8 cellular contexts compared by ENCODE assay signal in genomic region chr6:43383021-43383667, GRCh38. TPM values are rescaled to one million over a fixed set of nuclear protein-coding genes. Genes with fewer than 3 reads are reported as not detected.
DNase-seq lines count a peak whose midpoint lies in the region; ATAC-seq and TF ChIP-seq lines count a peak whose summit lies in the region.

No MANE protein-coding gene starts in this region.

- no peaks in the 10 kb centered on the region for H3K36me3 ChIP-seq in mesenchymal stem cell (ENCODE audit: control insufficient read depth in 1 of 2, insufficient read depth in 2 of 2, low read depth in 1 of 2, low read length in 2 of 2)

- no peaks in the 10 kb centered on the region for H3K9me3 ChIP-seq in mesenchymal stem cell (ENCODE audit: control insufficient read depth, low read length)

- H2BK5ac ChIP-seq in mesenchymal stem cell (ENCODE audit: low read depth, low read length, poor library complexity, severe bottlenecking) = no peak overlapping the region

- no peak overlapping the region for H2BK15ac ChIP-seq in mesenchymal stem cell (ENCODE audit: low read depth, poor library complexity, severe bottlenecking)

- H2BK120ac ChIP-seq in mesenchymal stem cell (ENCODE audit: low read depth, low read length) = no peak overlapping the region

- H3K9ac ChIP-seq in mesenchymal stem cell (ENCODE audit: low read length) = no peak overlapping the region

- no peak overlapping the region for H2AFZ ChIP-seq in mesenchymal stem cell (ENCODE audit: low read depth, low read length)

- 92% methylated on average over 5 of the region's 6 CpGs for WGBS in mesenchymal stem cell

- no peaks in the 10 kb centered on the region for H3K79me1 ChIP-seq in mesenchymal stem cell (replicated peaks; ENCODE audit: low read length, poor library complexity, severe bottlenecking)

- H3K4me2 ChIP-seq in mesenchymal stem cell (ENCODE audit: low read length, poor library complexity, severe bottlenecking) = no peak overlapping the region

- H4K8ac ChIP-seq in mesenchymal stem cell (ENCODE audit: low read length) = no peak overlapping the region

- H2AK5ac ChIP-seq in mesenchymal stem cell (ENCODE audit: low read length, severe bottlenecking) = no peak overlapping the region

- H3K27me3 ChIP-seq in mesenchymal stem cell (ENCODE audit: control insufficient read depth in 1 of 2, insufficient read depth in 1 of 2, low read length in 2 of 2) = no peaks in the 10 kb centered on the region

- no peak overlapping the region for H3K14ac ChIP-seq in mesenchymal stem cell (ENCODE audit: low read length in 2 of 2)

- H4K91ac ChIP-seq in mesenchymal stem cell (ENCODE audit: low read length) = no peak overlapping the region

- no peak for TF ChIP-seq CTCF in chondrocyte (IDR thresholded peaks at IDR 0.05)

- no peak overlapping the region for H3K4me3 Mint-ChIP-seq in chondrocyte (ENCODE audit: unreplicated experiment)

- no peak overlapping the region for H3K23ac ChIP-seq in mesenchymal stem cell (ENCODE audit: low read length in 2 of 2)

- peaks cover 0 to 4% of the 10 kb centered on the region in 2 donors for H3K9me3 Mint-ChIP-seq in activated naive CD4-positive, alpha-beta T cell treated with anti-CD3 and anti-CD28 coated beads, Interleukin-2, amount 50 U/mL, for 72 hours
- no peaks in the 10 kb centered on the region for H3K9me3 Mint-ChIP-seq in chondrocyte (ENCODE audit: low read depth)

- H3K4me1 Mint-ChIP-seq in chondrocyte (ENCODE audit: low read depth) = peaks cover 8% of the 10 kb centered on the region

- H2BK12ac ChIP-seq in mesenchymal stem cell (ENCODE audit: low read length in 2 of 2) = no peak overlapping the region

- H3K27ac ChIP-seq in mesenchymal stem cell (ENCODE audit: low read length, poor library complexity, severe bottlenecking) = no peak overlapping the region

- H3K36me3 Mint-ChIP-seq in activated naive CD4-positive, alpha-beta T cell treated with anti-CD3 and anti-CD28 coated beads, Interleukin-2, amount 50 U/mL, for 72 hours = no peaks in the 10 kb centered on the region
- no peaks in the 10 kb centered on the region for H3K36me3 Mint-ChIP-seq in chondrocyte (ENCODE audit: low read depth)

- no peak overlapping the region for H3K4ac ChIP-seq in mesenchymal stem cell (ENCODE audit: low read depth in 1 of 2, low read length in 2 of 2)

- no peak overlapping the region for H3K4me3 ChIP-seq in mesenchymal stem cell (ENCODE audit: insufficient read depth in 1 of 2, low read depth in 1 of 2, low read length in 2 of 2)

- peak overlapping the region; percentile 25 to 82 for H3K27ac Mint-ChIP-seq in activated naive CD4-positive, alpha-beta T cell treated with anti-CD3 and anti-CD28 coated beads, Interleukin-2, amount 50 U/mL, for 72 hours
- no peak overlapping the region for H3K27ac Mint-ChIP-seq in chondrocyte (ENCODE audit: unreplicated experiment)

- DNase-seq in EL (peak; percentile 55), middle frontal gyrus (ENCODE audit: extremely low spot score, low spot score) (peak; percentile 26), mesenchymal stem cell (no peak), NCI-H2196 treated with DMSO at 0.1 percent for 48 hours (lab: John Stamatoyannopoulos, UW; ENCODE audit: unreplicated experiment) (no peak), chondrocyte (ENCODE audit: low spot score) (no peak)
- DNase-seq in activated naive CD4-positive, alpha-beta T cell treated with anti-CD3 and anti-CD28 coated beads, Interleukin-2, amount 50 U/mL, for 72 hours (ENCODE audit: low spot score in 2 of 2) = no peak

- H3K18ac ChIP-seq in mesenchymal stem cell (ENCODE audit: low read depth in 1 of 2, low read length in 2 of 2) = no peak overlapping the region

- ATAC-seq in HG03039 (IDR thresholded peaks at IDR 0.05; ENCODE audit: unreplicated experiment) (peak; percentile 19), HG03354 (IDR thresholded peaks at IDR 0.05; ENCODE audit: poor library complexity, severe bottlenecking, unreplicated experiment) (no peak)
- ATAC-seq in activated naive CD4-positive, alpha-beta T cell treated with anti-CD3 and anti-CD28 coated beads, Interleukin-2, amount 50 U/mL, for 72 hours = peak; percentile 3 to 8

- H3K27me3 Mint-ChIP-seq in chondrocyte (ENCODE audit: low read depth) = peaks cover 20% of the 10 kb centered on the region

- H3K4me1 ChIP-seq in mesenchymal stem cell (ENCODE audit: control insufficient read depth, insufficient read depth, low read depth, low read length) = peaks cover 4% of the 10 kb centered on the region

RNA-seq across cellular contexts. Expression of gene ZNF318, which starts 13.7 kb away (rescaled TPM):
- 10 to 100 TPM; 10.8 to 12.2 TPM for total RNA-seq in activated naive CD4-positive, alpha-beta T cell treated with anti-CD3 and anti-CD28 coated beads, Interleukin-2, amount 50 U/mL, for 72 hours
- polyA plus RNA-seq in mesenchymal stem cell (2013, experiment 1 of 2) = 9.3 TPM
- polyA plus RNA-seq in mesenchymal stem cell (2013, experiment 2 of 2) = 9.1 TPM
- 18.7 to 23.6 TPM (median 19.8 TPM) in 3 replicates for total RNA-seq in chondrocyte

RNA-seq across cellular contexts. Expression of gene ABCC10, which starts 44.2 kb away (rescaled TPM):
- total RNA-seq in activated naive CD4-positive, alpha-beta T cell treated with anti-CD3 and anti-CD28 coated beads, Interleukin-2, amount 50 U/mL, for 72 hours = 10 to 100 TPM; 30.2 to 46.2 TPM
- polyA plus RNA-seq in mesenchymal stem cell (2013, experiment 1 of 2) = 24.7 TPM
- polyA plus RNA-seq in mesenchymal stem cell (2013, experiment 2 of 2) = 21.2 TPM
- 42.5 to 43.2 TPM (median 43.1 TPM) in 3 replicates for total RNA-seq in chondrocyte

Comparison
In these comparisons a context has a peak if more than half of its experiments do, and no peak if none do; other contexts are left out.
1. DNase-seq: peak in EL (single experiment) and middle frontal gyrus (single experiment); none in activated naive CD4-positive, alpha-beta T cell treated with anti-CD3 and anti-CD28 coated beads, Interleukin-2, amount 50 U/mL, for 72 hours (0 of 2), mesenchymal stem cell (single experiment), NCI-H2196 treated with DMSO at 0.1 percent for 48 hours (single experiment) and chondrocyte (single experiment).